27 cellular contexts compared by ENCODE assay signal in the genomic region with DNA sequence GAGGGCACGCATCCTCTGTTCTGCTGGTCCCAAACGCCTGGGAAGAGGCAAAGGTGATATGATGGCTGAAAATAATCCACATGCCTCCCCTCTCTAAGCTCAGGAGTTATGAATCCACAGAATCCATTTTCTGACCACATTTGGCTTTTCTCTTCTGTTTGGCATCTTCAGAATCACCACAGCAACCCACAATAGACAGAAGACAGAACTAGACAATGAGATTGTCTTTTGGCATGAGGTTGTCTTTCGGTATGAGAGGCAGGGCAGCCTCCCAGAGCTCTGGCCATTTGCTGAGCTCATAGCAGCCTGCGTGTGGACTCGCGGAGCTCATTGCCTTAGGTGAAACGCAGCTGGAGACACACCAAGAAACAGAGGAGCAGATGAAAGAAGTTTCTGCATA.
"Had no signal": no experiment of that assay in that cellular context is flagged by ENCODE, and none has a peak within 500 bp of the region (broad histone marks: within the 10 kb centered on the region; RNA-seq: fewer than 3 reads in every experiment).

No MANE protein-coding gene starts in this region.

- ATAC-seq: activated CD4-positive, CD25-positive, alpha-beta regulatory T cell treated with anti-CD3 and anti-CD28 coated beads, Interleukin-2, amount 50 U/mL, for 24 hours; activated CD8-positive, alpha-beta T cell treated with anti-CD3 and anti-CD28 coated beads for 36 hours; activated T-cell treated with anti-CD3 and anti-CD28 coated beads, Interleukin-2, amount 50 U/mL, for 72 hours; Panc1 had no signal

- H3K4me1 ChIP-seq: breast epithelium, colonic mucosa, SJCRH30 had no signal

- H3K36me3 Mint-ChIP-seq: activated naive CD4-positive, alpha-beta T cell treated with anti-CD3 and anti-CD28 coated beads, Interleukin-2, amount 10 ng/mL, durations not matched to agents 7 days and 5 days; activated naive CD8-positive, alpha-beta T cell treated with anti-CD3 and anti-CD28 coated beads for 36 hours had no signal

- H3K4me1 Mint-ChIP-seq: activated naive CD4-positive, alpha-beta T cell treated with anti-CD3 and anti-CD28 coated beads, Interleukin-2, amount 10 ng/mL, durations not matched to agents 7 days and 5 days; activated naive CD8-positive, alpha-beta T cell treated with anti-CD3 and anti-CD28 coated beads for 36 hours had no signal

- H3K27me3 Mint-ChIP-seq: activated CD8-positive, alpha-beta T cell treated with anti-CD3 and anti-CD28 coated beads for 36 hours; activated naive CD4-positive, alpha-beta T cell treated with anti-CD3 and anti-CD28 coated beads, Interleukin-2, amount 10 ng/mL, durations not matched to agents 7 days and 5 days; activated naive CD8-positive, alpha-beta T cell treated with anti-CD3 and anti-CD28 coated beads for 36 hours had no signal

- H3K36me3 ChIP-seq: breast epithelium, colonic mucosa, SJCRH30 had no signal

- H3K27me3 ChIP-seq: breast epithelium, colonic mucosa, SJCRH30 had no signal

- H3K9me3 ChIP-seq: breast epithelium, colonic mucosa, SJCRH30 had no signal

- H3K27ac ChIP-seq: breast epithelium, colonic mucosa, RWPE1, SJCRH30 had no signal

- H3K27ac Mint-ChIP-seq: activated CD8-positive, alpha-beta T cell treated with anti-CD3 and anti-CD28 coated beads for 36 hours; activated naive CD4-positive, alpha-beta T cell treated with anti-CD3 and anti-CD28 coated beads, Interleukin-2, amount 10 ng/mL, durations not matched to agents 7 days and 5 days; activated naive CD8-positive, alpha-beta T cell treated with anti-CD3 and anti-CD28 coated beads for 36 hours; activated T-cell treated with anti-CD3 and anti-CD28 coated beads, Interleukin-2, amount 50 U/mL, for 72 hours; activated T-helper 2 cell treated with anti-CD3 and anti-CD28 coated beads, Interferon-gamma antibody, Interleukin-2, Interleukin-4, amounts not matched to agents 10 μg/mL and 5 μg/mL and 100 μg/mL, durations not matched to agents 14 hours and 24 hours and 36 hours; T-helper 1 cell treated with Interleukin-12 subunit alpha and Interleukin-12 subunit beta and Interleukin-4 antibody, amounts not matched to agents 30 μg/mL and 1 μg/mL, for 36 hours had no signal

- DNase-seq: activated CD4-positive, alpha-beta T cell treated with anti-CD3 and anti-CD28 coated beads for 4 hours; activated CD8-positive, alpha-beta memory T cell treated with anti-CD3 and anti-CD28 coated beads, Interleukin-2, amount 50 U/mL, for 4 hours; activated CD8-positive, alpha-beta T cell treated with anti-CD3 and anti-CD28 coated beads for 36 hours; activated gamma-delta T cell treated with Interleukin-2 at 50 U/mL for 16 hours; activated naive CD4-positive, alpha-beta T cell treated with anti-CD3 and anti-CD28 coated beads, Interleukin-2, amount 10 ng/mL, durations not matched to agents 7 days and 5 days; activated naive CD8-positive, alpha-beta T cell treated with anti-CD3 and anti-CD28 coated beads for 36 hours; activated T-cell treated with anti-CD3 and anti-CD28 coated beads, Interleukin-2, amount 50 U/mL, for 72 hours; caudate nucleus; colonic mucosa; Karpas-422; MM.1S; NCI-H1436; NCI-H1694 treated with DMSO at 0.1 percent for 48 hours; NCI-H2029 treated with DMSO at 0.1 percent for 48 hours; NCI-H2171; NCI-H345; NCI-H510A; NCI-H526 treated with DMSO at 0.1 percent for 48 hours; OCI-M1; Right ventricle myocardium superior; SJCRH30 had no signal

- H3K4me3 Mint-ChIP-seq: activated CD8-positive, alpha-beta T cell treated with anti-CD3 and anti-CD28 coated beads for 36 hours; activated naive CD4-positive, alpha-beta T cell treated with anti-CD3 and anti-CD28 coated beads, Interleukin-2, amount 10 ng/mL, durations not matched to agents 7 days and 5 days; activated naive CD8-positive, alpha-beta T cell treated with anti-CD3 and anti-CD28 coated beads for 36 hours; activated T-cell treated with anti-CD3 and anti-CD28 coated beads, Interleukin-2, amount 50 U/mL, for 72 hours; T-helper 1 cell treated with Interleukin-12 subunit alpha and Interleukin-12 subunit beta and Interleukin-4 antibody, amounts not matched to agents 30 μg/mL and 1 μg/mL, for 36 hours had no signal

- H3K4me3 ChIP-seq: breast epithelium, colonic mucosa, SJCRH30 had no signal
